15 cellular contexts compared by ENCODE assay signal in genomic region chr16:68646948-68647659, GRCh38. TPM values are rescaled to one million over a fixed set of nuclear protein-coding genes. Genes with fewer than 3 reads are reported as not detected.
A peak's percentile ranks its signal among the peaks of the same experiment; 100 is the strongest.
DNase-seq lines count a peak whose midpoint lies in the region; ATAC-seq, FAIRE-seq and TF ChIP-seq lines count a peak whose summit lies in the region.
"Had no signal": no experiment of that assay in that cellular context is flagged by ENCODE, and none has a peak within 500 bp of the region (broad histone marks: within the 10 kb centered on the region; RNA-seq: fewer than 3 reads in every experiment).

No MANE protein-coding gene starts in this region.

- CTCF ChIA-PET in WTC11 (lab: Charles Lee), result interaction anchor here (5.6 kb wide), 1 partner anchor 57 kb away, joined by 61 read pairs; no protein-coding TSS in a partner anchor

- H3K27ac Mint-ChIP-seq in WTC11, result no peak overlapping the region
- H3K27ac Mint-ChIP-seq: activated T-helper 1 cell treated with anti-CD3 and anti-CD28 coated beads, Interleukin-12 subunit alpha, Interleukin-12 subunit beta, Interleukin-2, Interleukin-4 antibody, amounts not matched to agents 30 ng/mL and 10 ng/mL and 1 ng/mL, durations not matched to agents 14 hours and 24 hours and 36 hours; stimulated activated effector memory CD8-positive, alpha-beta T cell treated with anti-CD3 and anti-CD28 coated beads, Interleukin-12 subunit alpha, Interleukin-12 subunit beta, amount 100 ng/mL, for 72 hours had no signal

- H3K36me3 ChIP-seq in H7 (replicated peaks; ENCODE audit: control insufficient read depth, insufficient read depth, low read length), result peaks cover 1% of the 10 kb centered on the region
- H3K36me3 ChIP-seq: lower lobe of right lung, SJSA1, uterus had no signal

- POLR2A ChIA-PET in WTC11 (lab: Charles Lee), result no interaction called here

- H3K36me3 Mint-ChIP-seq in WTC11, result peaks cover 9% of the 10 kb centered on the region
- H3K36me3 Mint-ChIP-seq: stimulated activated effector memory CD8-positive, alpha-beta T cell treated with anti-CD3 and anti-CD28 coated beads, Interleukin-12 subunit alpha, Interleukin-12 subunit beta, amount 100 ng/mL, for 72 hours had no signal

- no peak for TF ChIP-seq CTCF in C4-2B (conservative IDR thresholded peaks at IDR 0.05)
- no peak for TF ChIP-seq CTCF in WTC11 (IDR thresholded peaks at IDR 0.05)

- peak overlapping the region; percentile 89 for H3K4me3 Mint-ChIP-seq in WTC11
- H3K4me3 Mint-ChIP-seq: activated T-helper 1 cell treated with anti-CD3 and anti-CD28 coated beads, Interleukin-12 subunit alpha, Interleukin-12 subunit beta, Interleukin-2, Interleukin-4 antibody, amounts not matched to agents 30 ng/mL and 10 ng/mL and 1 ng/mL, durations not matched to agents 14 hours and 24 hours and 36 hours had no signal

- no peak for ATAC-seq in WTC11
- ATAC-seq: lower lobe of right lung; stimulated activated effector memory CD8-positive, alpha-beta T cell treated with anti-CD3 and anti-CD28 coated beads, Interleukin-12 subunit alpha, Interleukin-12 subunit beta, amount 100 ng/mL, for 72 hours had no signal

- H3K4me3 ChIP-seq in H7 (ENCODE audit: insufficient read depth, low read depth, low read length), result no peak overlapping the region
- H3K4me3 ChIP-seq: lower lobe of right lung, SJSA1 had no signal

- peak overlapping the region; percentile 60 for H3K27ac ChIP-seq in C4-2B
- H3K27ac ChIP-seq: lower lobe of right lung, SJSA1 had no signal

- no peak for FAIRE-seq in GM19239 (lab: Jason Lieb, UNC)
- FAIRE-seq: D721Med had no signal

- DNase-seq in H7, result peak; percentile 43
- no peak for DNase-seq in WTC11 (ENCODE audit: low spot score)
- DNase-seq in left kidney (ENCODE audit: low read depth, low spot score), result peak; percentile 91
- DNase-seq in SHP77 (lab: John Stamatoyannopoulos, UW), result no peak
- no peak for DNase-seq in GM03348 (ENCODE audit: low spot score)
- no peak for DNase-seq in GM19239 (ENCODE audit: insufficient read length, low spot score)
- no peak for DNase-seq in SHP77 treated with DMSO at 0.1 percent for 48 hours (lab: John Stamatoyannopoulos, UW)
- DNase-seq: lower lobe of right lung, MV-4-11, uterus had no signal

- peaks cover 17% of the 10 kb centered on the region for H3K27me3 Mint-ChIP-seq in WTC11 (ENCODE audit: low read depth)

- peaks cover 38% of the 10 kb centered on the region for H3K4me1 Mint-ChIP-seq in WTC11

- H3K27me3 ChIP-seq in H7 (ENCODE audit: control insufficient read depth, insufficient read depth, low read length), result peaks cover 2% of the 10 kb centered on the region; the same call in 1 of the 2 replicates
- H3K27me3 ChIP-seq: uterus had no signal

- no peaks in the 10 kb centered on the region for H3K9me3 Mint-ChIP-seq in WTC11
- H3K9me3 Mint-ChIP-seq: activated T-helper 1 cell treated with anti-CD3 and anti-CD28 coated beads, Interleukin-12 subunit alpha, Interleukin-12 subunit beta, Interleukin-2, Interleukin-4 antibody, amounts not matched to agents 30 ng/mL and 10 ng/mL and 1 ng/mL, durations not matched to agents 14 hours and 24 hours and 36 hours; stimulated activated effector memory CD8-positive, alpha-beta T cell treated with anti-CD3 and anti-CD28 coated beads, Interleukin-12 subunit alpha, Interleukin-12 subunit beta, amount 100 ng/mL, for 72 hours had no signal

TF ChIP-seq in WTC11, 78 proteins besides CTCF, POLR2A, EP300 and RAD21:
- TF ChIP-seq USF2 (CRISPR knock-in tag; IDR thresholded peaks at IDR 0.05) (no peak), E2F5 (CRISPR knock-in tag; IDR thresholded peaks at IDR 0.05) (no peak), ZNF121 (CRISPR knock-in tag; IDR thresholded peaks at IDR 0.05) (no peak), HMGA2 (CRISPR knock-in tag; IDR thresholded peaks at IDR 0.05) (no peak), NFE2L1 (CRISPR knock-in tag; IDR thresholded peaks at IDR 0.05) (no peak), NFATC4 (CRISPR knock-in tag; IDR thresholded peaks at IDR 0.05) (no peak), ZNF263 (CRISPR knock-in tag; IDR thresholded peaks at IDR 0.05; ENCODE audit: low read depth) (no peak), SMAD4 (CRISPR knock-in tag; IDR thresholded peaks at IDR 0.05) (no peak)
- TF ChIP-seq, protein P1, sequence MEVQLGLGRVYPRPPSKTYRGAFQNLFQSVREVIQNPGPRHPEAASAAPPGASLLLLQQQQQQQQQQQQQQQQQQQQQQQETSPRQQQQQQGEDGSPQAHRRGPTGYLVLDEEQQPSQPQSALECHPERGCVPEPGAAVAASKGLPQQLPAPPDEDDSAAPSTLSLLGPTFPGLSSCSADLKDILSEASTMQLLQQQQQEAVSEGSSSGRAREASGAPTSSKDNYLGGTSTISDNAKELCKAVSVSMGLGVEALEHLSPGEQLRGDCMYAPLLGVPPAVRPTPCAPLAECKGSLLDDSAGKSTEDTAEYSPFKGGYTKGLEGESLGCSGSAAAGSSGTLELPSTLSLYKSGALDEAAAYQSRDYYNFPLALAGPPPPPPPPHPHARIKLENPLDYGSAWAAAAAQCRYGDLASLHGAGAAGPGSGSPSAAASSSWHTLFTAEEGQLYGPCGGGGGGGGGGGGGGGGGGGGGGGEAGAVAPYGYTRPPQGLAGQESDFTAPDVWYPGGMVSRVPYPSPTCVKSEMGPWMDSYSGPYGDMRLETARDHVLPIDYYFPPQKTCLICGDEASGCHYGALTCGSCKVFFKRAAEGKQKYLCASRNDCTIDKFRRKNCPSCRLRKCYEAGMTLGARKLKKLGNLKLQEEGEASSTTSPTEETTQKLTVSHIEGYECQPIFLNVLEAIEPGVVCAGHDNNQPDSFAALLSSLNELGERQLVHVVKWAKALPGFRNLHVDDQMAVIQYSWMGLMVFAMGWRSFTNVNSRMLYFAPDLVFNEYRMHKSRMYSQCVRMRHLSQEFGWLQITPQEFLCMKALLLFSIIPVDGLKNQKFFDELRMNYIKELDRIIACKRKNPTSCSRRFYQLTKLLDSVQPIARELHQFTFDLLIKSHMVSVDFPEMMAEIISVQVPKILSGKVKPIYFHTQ (CRISPR knock-in tag; IDR thresholded peaks at IDR 0.05), result no peak
- TF ChIP-seq, protein P2, sequence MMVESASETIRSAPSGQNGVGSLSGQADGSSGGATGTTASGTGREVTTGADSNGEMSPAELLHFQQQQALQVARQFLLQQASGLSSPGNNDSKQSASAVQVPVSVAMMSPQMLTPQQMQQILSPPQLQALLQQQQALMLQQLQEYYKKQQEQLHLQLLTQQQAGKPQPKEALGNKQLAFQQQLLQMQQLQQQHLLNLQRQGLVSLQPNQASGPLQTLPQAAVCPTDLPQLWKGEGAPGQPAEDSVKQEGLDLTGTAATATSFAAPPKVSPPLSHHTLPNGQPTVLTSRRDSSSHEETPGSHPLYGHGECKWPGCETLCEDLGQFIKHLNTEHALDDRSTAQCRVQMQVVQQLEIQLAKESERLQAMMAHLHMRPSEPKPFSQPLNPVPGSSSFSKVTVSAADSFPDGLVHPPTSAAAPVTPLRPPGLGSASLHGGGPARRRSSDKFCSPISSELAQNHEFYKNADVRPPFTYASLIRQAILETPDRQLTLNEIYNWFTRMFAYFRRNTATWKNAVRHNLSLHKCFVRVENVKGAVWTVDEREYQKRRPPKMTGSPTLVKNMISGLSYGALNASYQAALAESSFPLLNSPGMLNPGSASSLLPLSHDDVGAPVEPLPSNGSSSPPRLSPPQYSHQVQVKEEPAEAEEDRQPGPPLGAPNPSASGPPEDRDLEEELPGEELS (CRISPR knock-in tag; IDR thresholded peaks at IDR 0.05), result no peak

RNA-seq across cellular contexts. Expression of gene CDH3, which starts 2.0 kb away (rescaled TPM):
- 90.2 and 115 TPM in 2 replicates for total RNA-seq in H7 (2014; rRNA removed; shearing (Covaris generic))
- 128 to 142 TPM (median 136 TPM) in 3 replicates for total RNA-seq in WTC11 (2021)

Comparison
In these comparisons a context has a peak if more than half of its experiments do, and no peak if none do; other contexts are left out.
1. DNase-seq: peak in H7 (single experiment) and left kidney (single experiment); none in WTC11 (single experiment), SHP77 (0 of 2), GM03348 (single experiment), GM19239 (single experiment) and SHP77 treated with DMSO at 0.1 percent for 48 hours (single experiment).